Comparison of ENCODE assay signal across 14 cellular contexts in genomic region chr13:56561327-56561726, GRCh38.
DNase-seq lines count a peak whose midpoint lies in the region; ATAC-seq and TF ChIP-seq lines count a peak whose summit lies in the region.
"Had no signal": no experiment of that assay in that cellular context is flagged by ENCODE, and none has a peak within 500 bp of the region (broad histone marks: within the 10 kb centered on the region; RNA-seq: fewer than 3 reads in every experiment).

No MANE protein-coding gene starts in this region.

- peaks cover 22 to 44% (median 27%) of the 10 kb centered on the region in 6 donors for H3K9me3 Mint-ChIP-seq in immature natural killer cell

- ATAC-seq in RWPE2 (ENCODE audit: low read depth) (peak; percentile 44; the same call in 1 of the 3 replicates), left lung (no peak)
- ATAC-seq: activated T-helper 17 cell treated with anti-CD3 and anti-CD28 coated beads, Interleukin-2, amount 50 U/mL, for 72 hours; mucosa of descending colon had no signal

- peaks cover 0 to 4% (median 0%) of the 10 kb centered on the region in 3 donors for H3K36me3 Mint-ChIP-seq in immature natural killer cell

- H3K27me3 Mint-ChIP-seq in immature natural killer cell (ENCODE audit: low read depth in 3 of 3) = peaks cover 0 to 2% (median 0%) of the 10 kb centered on the region in 3 donors
- H3K27me3 Mint-ChIP-seq: activated CD4-positive, alpha-beta memory T cell treated with anti-CD3 and anti-CD28 coated beads, Interleukin-2, amount 10 ng/mL, durations not matched to agents 7 days and 5 days; activated T-helper 17 cell treated with anti-CD3 and anti-CD28 coated beads, Interleukin-2, amount 50 U/mL, for 72 hours had no signal

- peak; percentile 31 for TF ChIP-seq CTCF in RWPE2 (IDR thresholded peaks at IDR 0.05; ENCODE audit: poor library complexity, severe bottlenecking)
- no peak for TF ChIP-seq CTCF in left lung (IDR thresholded peaks at IDR 0.05)

- no peaks in the 10 kb centered on the region for H3K36me3 ChIP-seq in RWPE2 (ENCODE audit: low read depth)
- H3K36me3 ChIP-seq in left lung = no peaks in the 10 kb centered on the region
- H3K36me3 ChIP-seq: thyroid gland had no signal

- H3K4me1 Mint-ChIP-seq in immature natural killer cell = no peaks in the 10 kb centered on the region
- H3K4me1 Mint-ChIP-seq: activated CD4-positive, alpha-beta memory T cell treated with anti-CD3 and anti-CD28 coated beads, Interleukin-2, amount 10 ng/mL, durations not matched to agents 7 days and 5 days; activated T-helper 17 cell treated with anti-CD3 and anti-CD28 coated beads, Interleukin-2, amount 50 U/mL, for 72 hours had no signal

- H3K27ac Mint-ChIP-seq in immature natural killer cell = no peak overlapping the region
- H3K27ac Mint-ChIP-seq: activated CD4-positive, alpha-beta memory T cell treated with anti-CD3 and anti-CD28 coated beads, Interleukin-2, amount 10 ng/mL, durations not matched to agents 7 days and 5 days; activated T-helper 17 cell treated with anti-CD3 and anti-CD28 coated beads, Interleukin-2, amount 50 U/mL, for 72 hours had no signal

- intact Hi-C loops in left lung (cut with DNase I) = no loop called here

- H3K4me3 ChIP-seq in RWPE2 (ENCODE audit: severe bottlenecking) (no peak overlapping the region), left lung (no peak overlapping the region)
- H3K4me3 ChIP-seq: mucosa of descending colon, thyroid gland had no signal

- H3K27ac ChIP-seq in RWPE2 (ENCODE audit: poor library complexity, severe bottlenecking) = no peak overlapping the region
- no peak overlapping the region for H3K27ac ChIP-seq in left lung
- H3K27ac ChIP-seq: thyroid gland had no signal

- no peak overlapping the region for H3K4me3 Mint-ChIP-seq in immature natural killer cell
- H3K4me3 Mint-ChIP-seq: activated CD4-positive, alpha-beta memory T cell treated with anti-CD3 and anti-CD28 coated beads, Interleukin-2, amount 10 ng/mL, durations not matched to agents 7 days and 5 days; activated T-helper 17 cell treated with anti-CD3 and anti-CD28 coated beads, Interleukin-2, amount 50 U/mL, for 72 hours had no signal

- DNase-seq in NCI-H146 (lab: John Stamatoyannopoulos, UW) (peak; percentile 14), NCI-H146 treated with DMSO at 0.1 percent for 48 hours (lab: John Stamatoyannopoulos, UW; ENCODE audit: unreplicated experiment) (no peak), HuH-7 (ENCODE audit: low spot score) (peak; percentile 0), RWPE2 (ENCODE audit: low spot score) (no peak), iPS-NIHi7 (ENCODE audit: extremely low spot score) (peak; percentile 12), hepatic stellate cell (ENCODE audit: low spot score) (no peak), left lung (no peak), immature natural killer cell (no peak)
- DNase-seq: activated CD4-positive, alpha-beta memory T cell treated with anti-CD3 and anti-CD28 coated beads, Interleukin-2, amount 10 ng/mL, durations not matched to agents 7 days and 5 days; anterior cingulate cortex; Calu3; mucosa of descending colon; thyroid gland had no signal

- no peaks in the 10 kb centered on the region for H3K9me3 ChIP-seq in RWPE2 (ENCODE audit: severe bottlenecking)
- H3K9me3 ChIP-seq in left lung = no peaks in the 10 kb centered on the region
- H3K9me3 ChIP-seq: thyroid gland had no signal

- H3K27me3 ChIP-seq in RWPE2 (ENCODE audit: insufficient read depth, poor library complexity, severe bottlenecking) (no peaks in the 10 kb centered on the region), left lung (no peaks in the 10 kb centered on the region)
- H3K27me3 ChIP-seq: thyroid gland had no signal

- H3K4me1 ChIP-seq in RWPE2 (ENCODE audit: insufficient read depth, poor library complexity, severe bottlenecking) (no peaks in the 10 kb centered on the region), left lung (no peaks in the 10 kb centered on the region)
- H3K4me1 ChIP-seq: thyroid gland had no signal

Comparison
In these comparisons a context has a peak if more than half of its experiments do, and no peak if none do; other contexts are left out.
1. DNase-seq: peak in NCI-H146 (single experiment), HuH-7 (single experiment) and iPS-NIHi7 (single experiment); none in NCI-H146 treated with DMSO at 0.1 percent for 48 hours (single experiment), RWPE2 (single experiment), hepatic stellate cell (single experiment), left lung (0 of 2) and immature natural killer cell (0 of 3).